In the genomic region with DNA sequence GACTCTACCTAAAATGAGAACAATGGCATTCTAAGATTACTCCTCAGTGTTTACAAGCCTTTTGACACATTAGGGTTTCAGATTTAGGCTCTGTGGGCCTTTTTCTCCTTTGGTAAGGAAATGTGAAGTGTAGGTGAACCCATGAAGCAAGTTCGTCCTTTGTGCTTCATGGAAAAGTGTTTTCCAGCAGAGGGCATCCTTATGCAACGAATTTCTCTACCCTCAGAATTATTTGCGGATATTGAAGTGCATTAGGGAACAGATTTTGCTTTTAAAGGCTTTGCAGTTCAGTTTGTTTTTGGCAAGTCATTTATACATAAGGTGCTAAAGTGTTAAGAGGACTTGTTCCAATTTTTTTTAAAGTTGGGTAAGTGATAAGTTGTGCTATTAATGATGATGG, we compare ENCODE assay signal across 8 cellular contexts. TPM values are rescaled to one million over a fixed set of nuclear protein-coding genes. Genes with fewer than 3 reads are reported as not detected.
DNase-seq lines count a peak whose midpoint lies in the region; ATAC-seq lines count a peak whose summit lies in the region.

No MANE protein-coding gene starts in this region.

- H3K27me3 ChIP-seq in Karpas-422 (ENCODE audit: low read length): no peaks in the 10 kb centered on the region
- no peaks in the 10 kb centered on the region for H3K27me3 ChIP-seq in MG63

- DNase-seq in COR-L47 (lab: John Stamatoyannopoulos, UW): peak; percentile 45
- DNase-seq in Karpas-422: peak; percentile 57
- peak; percentile 51 for DNase-seq in SHP77 treated with DMSO at 0.1 percent for 48 hours (lab: John Stamatoyannopoulos, UW)
- DNase-seq in inferior parietal cortex (ENCODE audit: extremely low spot score): peak; percentile 59
- DNase-seq in activated effector memory CD4-positive, alpha-beta T cell treated with anti-CD3 and anti-CD28 coated beads, Interleukin-2, amount 50 U/mL, for 16 hours: no peak
- DNase-seq in MG63: no peak

- H3K9ac ChIP-seq in Karpas-422 (ENCODE audit: low read length): no peak overlapping the region

- ATAC-seq in HG03280 (IDR thresholded peaks at IDR 0.05; ENCODE audit: unreplicated experiment): no peak
- no peak for ATAC-seq in GM19035 (IDR thresholded peaks at IDR 0.05; ENCODE audit: unreplicated experiment)

- H4K20me1 ChIP-seq in Karpas-422 (ENCODE audit: insufficient read depth, low read depth, low read length): no peaks in the 10 kb centered on the region

- H2AFZ ChIP-seq in Karpas-422 (ENCODE audit: low read length): no peak overlapping the region

- H3K4me3 ChIP-seq in Karpas-422 (ENCODE audit: low read length) (no peak overlapping the region), MG63 (no peak overlapping the region)

- H3K4me2 ChIP-seq in Karpas-422 (ENCODE audit: low read depth, low read length, poor library complexity, severe bottlenecking): no peak overlapping the region

- H3K4me1 ChIP-seq in Karpas-422 (ENCODE audit: low read length): peaks cover 11% of the 10 kb centered on the region

- H3K36me3 ChIP-seq in Karpas-422 (ENCODE audit: insufficient read depth, low read length) (no peaks in the 10 kb centered on the region), MG63 (no peaks in the 10 kb centered on the region)

- H3K9me3 ChIP-seq in Karpas-422 (ENCODE audit: low read length) (no peaks in the 10 kb centered on the region), MG63 (no peaks in the 10 kb centered on the region)

- H3K27ac ChIP-seq in Karpas-422 (ENCODE audit: low read length): no peak overlapping the region

- H3K79me2 ChIP-seq in Karpas-422 (ENCODE audit: low read length): no peaks in the 10 kb centered on the region

- H3K9me2 ChIP-seq in Karpas-422 (replicated peaks; ENCODE audit: insufficient read depth, low read length): no peaks in the 10 kb centered on the region

RNA-seq across cellular contexts. Expression of a gene that starts 55.7 kb away (rescaled TPM):
- total RNA-seq in Karpas-422 (2014; rRNA removed; shearing (Covaris generic); ENCODE audit: low replicate concordance): 0.07 TPM in 1 of 2 replicates, not detected in the other
- 1.5 TPM in 2 replicates for total RNA-seq in MG63 (2014; rRNA removed; shearing (Covaris generic); ENCODE audit: low replicate concordance)

Comparison
In these comparisons a context has a peak if more than half of its experiments do, and no peak if none do; other contexts are left out.
1. DNase-seq: peak in COR-L47 (single experiment), Karpas-422 (single experiment), SHP77 treated with DMSO at 0.1 percent for 48 hours (single experiment) and inferior parietal cortex (single experiment); none in activated effector memory CD4-positive, alpha-beta T cell treated with anti-CD3 and anti-CD28 coated beads, Interleukin-2, amount 50 U/mL, for 16 hours (single experiment) and MG63 (single experiment).